10 cellular contexts compared by ENCODE assay signal in genomic region chr17:56629450-56630187, GRCh38. TPM values are rescaled to one million over a fixed set of nuclear protein-coding genes. Genes with fewer than 3 reads are reported as not detected.
DNase-seq lines count a peak whose midpoint lies in the region; ATAC-seq, FAIRE-seq and TF ChIP-seq lines count a peak whose summit lies in the region.
"Had no signal": no experiment of that assay in that cellular context is flagged by ENCODE, and none has a peak within 500 bp of the region (broad histone marks: within the 10 kb centered on the region; RNA-seq: fewer than 3 reads in every experiment).

No MANE protein-coding gene starts in this region.

- H3K36me3 ChIP-seq in GM06990 (ENCODE audit: control insufficient read depth, insufficient read depth, low read length), result no peaks in the 10 kb centered on the region
- H3K36me3 ChIP-seq in PC-3 (ENCODE audit: low read depth, low read length), result no peaks in the 10 kb centered on the region
- H3K36me3 ChIP-seq: stomach had no signal

- 26% methylated on average over 7 of the region's 7 CpGs for WGBS in A549 (ENCODE audit: missing lambda C conversion rate)

- DNase-seq in A549 (ENCODE audit: low read depth in 1 of 2, low spot score in 1 of 2) (peak; percentile 45 to 77), GM06990 (ENCODE audit: extremely low read depth, insufficient read length) (no peak), PC-3 (peak; percentile 71), foreskin keratinocyte (peak in 1 of 2 donors; percentile 15), NOMO-1 (lab: John Stamatoyannopoulos, UW; ENCODE audit: unreplicated experiment in 2 of 2) (no peak), GM12891 (ENCODE audit: insufficient read length, low spot score) (no peak)
- DNase-seq: natural killer cell, stomach had no signal

- H3K4me1 ChIP-seq in A549 (peaks cover 5% of the 10 kb centered on the region), PC-3 (ENCODE audit: insufficient read depth, low read length) (peaks cover 11% of the 10 kb centered on the region; the same call in 1 of the 2 replicates), foreskin keratinocyte (no peaks in the 10 kb centered on the region)

- H3K27me3 ChIP-seq in GM06990 (replicated peaks; ENCODE audit: control insufficient read depth, insufficient read depth, low read length) (no peaks in the 10 kb centered on the region; the same call in 1 of the 2 replicates), PC-3 (ENCODE audit: low read length) (no peaks in the 10 kb centered on the region), foreskin keratinocyte (peaks cover 13% of the 10 kb centered on the region)

- H3K9me3 ChIP-seq in A549 (no peaks in the 10 kb centered on the region), PC-3 (ENCODE audit: low read length) (no peaks in the 10 kb centered on the region)
- H3K9me3 ChIP-seq: stomach had no signal

- no peaks in the 10 kb centered on the region for H3K9me2 ChIP-seq in PC-3 (replicated peaks; ENCODE audit: low read length)

- TF ChIP-seq CTCF in A549 (IDR thresholded peaks at IDR 0.05) (peak; percentile 29), GM06990 (IDR thresholded peaks at IDR 0.05; ENCODE audit: insufficient read depth, low read length, poor library complexity, severe bottlenecking) (peak; percentile 33), PC-3 (conservative IDR thresholded peaks at IDR 0.05; ENCODE audit: low read depth, low read length) (peak; percentile 70), foreskin keratinocyte (conservative IDR thresholded peaks at IDR 0.05) (peak; percentile 48)

- TF ChIP-seq RAD21 in A549 (conservative IDR thresholded peaks at IDR 0.05 in 1 of 2, IDR thresholded peaks at IDR 0.05 in 1 of 2), result peak in 1 of 2 experiments; percentile 16; a peak in 1 of 5 replicates

- intact Hi-C loops in PC-3 (cut with micrococcal nuclease), result loop anchor here (1.0 to 2.0 kb wide), 3 partner anchors 25 to 151 kb away; partner anchors contain the start of gene NOG

- H3K4me3 ChIP-seq in A549 (no peak overlapping the region), GM06990 (replicated peaks; ENCODE audit: low read depth, low read length) (no peak overlapping the region), PC-3 (ENCODE audit: low read length) (no peak overlapping the region; the same call in 1 of the 2 replicates)
- H3K4me3 ChIP-seq: stomach had no signal

- peak overlapping the region; percentile 50; the same call in 1 of the 2 replicates for H2AFZ ChIP-seq in PC-3 (ENCODE audit: low read length)

- no peaks in the 10 kb centered on the region for H3K79me2 ChIP-seq in PC-3 (ENCODE audit: low read length)

- BruUV-seq in PC-3 (replicated peaks; lab: Mats Ljungman, UMichigan), result no TSS peak

- POLR2A ChIA-PET in A549 (lab: Yijun Ruan, JAX), result no interaction called here
- POLR2A ChIA-PET in PC-3 (lab: Charles Lee; ENCODE audit: unreplicated experiment), result interaction anchor here (0.5 to 0.7 kb wide), 2 partner anchors 12 to 70 kb away, joined by 3 to 5 read pairs; no protein-coding TSS in a partner anchor

- peak overlapping the region; percentile 29; the same call in 2 of the 3 replicates for H3K4me2 ChIP-seq in A549
- H3K4me2 ChIP-seq in PC-3 (ENCODE audit: low read length), result peak overlapping the region; percentile 57

- H3F3A ChIP-seq in PC-3 (ENCODE audit: low read length, unreplicated experiment), result no peaks in the 10 kb centered on the region

- H3K27ac ChIP-seq in A549 (no peak overlapping the region), PC-3 (ENCODE audit: low read length) (no peak overlapping the region), foreskin keratinocyte (no peak overlapping the region)
- H3K27ac ChIP-seq: stomach had no signal

- TF ChIP-seq EP300 in A549 (IDR thresholded peaks at IDR 0.05), result no peak

- no peak overlapping the region for H3K9ac ChIP-seq in PC-3 (ENCODE audit: low read length)

- ATAC-seq in A549, result peak; percentile 98 to 99
- ATAC-seq in PC-3, result peak; percentile 97
- ATAC-seq in foreskin keratinocyte, result peak; percentile 85
- ATAC-seq in HG02870 (IDR thresholded peaks at IDR 0.05; ENCODE audit: unreplicated experiment), result no peak
- ATAC-seq in HG03460 (IDR thresholded peaks at IDR 0.05; ENCODE audit: unreplicated experiment), result no peak

- CTCF ChIA-PET in A549 (lab: Yijun Ruan, JAX) (interaction anchor here (0.6 to 3.8 kb wide), 12 partner anchors 9 to 91 kb away, joined by 3 to 17 read pairs (median 5); no protein-coding TSS in a partner anchor), PC-3 (lab: Charles Lee) (interaction anchor here (0.5 to 1.7 kb wide), 8 partner anchors 14 to 114 kb away, joined by 3 to 11 read pairs (median 7); partner anchors contain the start of gene NOG)

- TF ChIP-seq POLR2A in A549 (IDR thresholded peaks at IDR 0.05; ENCODE audit: low read length) (no peak), GM12891 (IDR thresholded peaks at IDR 0.05; ENCODE audit: low read depth, low read length) (no peak)

- H4K20me1 ChIP-seq in PC-3 (ENCODE audit: low read length), result no peaks in the 10 kb centered on the region

- FAIRE-seq in A549 (lab: Jason Lieb, UNC) (no peak), GM12891 (lab: Jason Lieb, UNC) (no peak)

TF ChIP-seq in A549, 52 proteins besides CTCF, POLR2A, EP300 and RAD21 (continues in another document):
- TF ChIP-seq CBX2 (IDR thresholded peaks at IDR 0.05; ENCODE audit: borderline replicate concordance, low read depth) (no peak), HDAC2 (IDR thresholded peaks at IDR 0.05) (no peak), PHF8 (IDR thresholded peaks at IDR 0.05; ENCODE audit: borderline replicate concordance, low read depth) (no peak), NFE2L2 (conservative IDR thresholded peaks at IDR 0.05; ENCODE audit: low read length) (no peak), CEBPB (IDR thresholded peaks at IDR 0.05) (no peak), TFCP2L1 (CRISPR knock-in tag; IDR thresholded peaks at IDR 0.05) (no peak), FOXS1 (CRISPR knock-in tag; IDR thresholded peaks at IDR 0.05) (no peak), HOXB5 (CRISPR knock-in tag; IDR thresholded peaks at IDR 0.05) (no peak), MAFK (IDR thresholded peaks at IDR 0.05; ENCODE audit: partially characterized antibody) (no peak), ZC3H11A (IDR thresholded peaks at IDR 0.05) (no peak)
- TF ChIP-seq, protein P1, sequence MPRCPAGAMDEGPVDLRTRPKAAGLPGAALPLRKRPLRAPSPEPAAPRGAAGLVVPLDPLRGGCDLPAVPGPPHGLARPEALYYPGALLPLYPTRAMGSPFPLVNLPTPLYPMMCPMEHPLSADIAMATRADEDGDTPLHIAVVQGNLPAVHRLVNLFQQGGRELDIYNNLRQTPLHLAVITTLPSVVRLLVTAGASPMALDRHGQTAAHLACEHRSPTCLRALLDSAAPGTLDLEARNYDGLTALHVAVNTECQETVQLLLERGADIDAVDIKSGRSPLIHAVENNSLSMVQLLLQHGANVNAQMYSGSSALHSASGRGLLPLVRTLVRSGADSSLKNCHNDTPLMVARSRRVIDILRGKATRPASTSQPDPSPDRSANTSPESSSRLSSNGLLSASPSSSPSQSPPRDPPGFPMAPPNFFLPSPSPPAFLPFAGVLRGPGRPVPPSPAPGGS (IDR thresholded peaks at IDR 0.05), result no peak
- TF ChIP-seq, protein P2, sequence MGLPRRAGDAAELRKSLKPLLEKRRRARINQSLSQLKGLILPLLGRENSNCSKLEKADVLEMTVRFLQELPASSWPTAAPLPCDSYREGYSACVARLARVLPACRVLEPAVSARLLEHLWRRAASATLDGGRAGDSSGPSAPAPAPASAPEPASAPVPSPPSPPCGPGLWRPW (IDR thresholded peaks at IDR 0.05), result no peak

TF ChIP-seq in GM12891, 5 proteins besides CTCF, POLR2A, EP300 and RAD21:
- TF ChIP-seq PAX5 (IDR thresholded peaks at IDR 0.05; ENCODE audit: insufficient read depth, low read length, severe bottlenecking) (no peak), TAF1 (IDR thresholded peaks at IDR 0.05; ENCODE audit: low read depth, low read length) (no peak), POLR2AphosphoS5 (IDR thresholded peaks at IDR 0.05; ENCODE audit: low read depth, low read length) (no peak), SPI1 (IDR thresholded peaks at IDR 0.05; ENCODE audit: low read depth, low read length) (no peak), POU2F2 (IDR thresholded peaks at IDR 0.05; ENCODE audit: low read depth, low read length) (no peak)

RNA-seq across cellular contexts. Expression of gene NOG, which starts 36.1 kb away (rescaled TPM):
- polyA plus RNA-seq in A549 (2011; rRNA removed), result 0.21 and 0.25 TPM in 2 replicates
- 1.5 and 2.0 TPM in 2 replicates for polyA plus RNA-seq in A549 (2012; cell fraction: cytosol; rRNA removed)
- polyA plus RNA-seq in A549 (2012; cell fraction: nucleus; rRNA removed), result 2.2 and 3.4 TPM in 2 replicates
- polyA plus RNA-seq in A549 (2017; fragmentation: RNase III; extraction: RNeasy Plus Mini Kit Qiagen cat#74134 plus additional on column Dnase treatment), result 0.67 to 0.92 TPM (median 0.73 TPM) in 3 replicates
- 0.21 TPM in 1 of 2 replicates, not detected in the other for polyA minus RNA-seq in A549 (2011; rRNA and poly(A)+ RNA removed)
- 23.9 and 30.6 TPM in 2 replicates for total RNA-seq in PC-3 (2014; rRNA removed)
- total RNA-seq in foreskin keratinocyte, result 6.1 and 6.2 TPM in 2 replicates
- polyA plus RNA-seq in foreskin keratinocyte, result 5.2 and 5.4 TPM in 2 replicates
- not detected for polyA plus RNA-seq in GM12891 (2012; ENCODE audit: low read depth, missing spikeins)

Comparison
In these comparisons a context has a peak if more than half of its experiments do, and no peak if none do; other contexts are left out.
1. ATAC-seq: peak in A549 (2 of 2), PC-3 (single experiment) and foreskin keratinocyte (single experiment); none in HG02870 (single experiment) and HG03460 (single experiment).
2. DNase-seq: peak in A549 (2 of 2) and PC-3 (single experiment); none in GM06990 (single experiment), NOMO-1 (0 of 2) and GM12891 (single experiment).
3. Peak in every context shown above with its lines, with median percentiles within 50 percentile points of each other: CTCF ChIP-seq.